ENCODE assay signal across 1 cellular context in the genomic region with DNA sequence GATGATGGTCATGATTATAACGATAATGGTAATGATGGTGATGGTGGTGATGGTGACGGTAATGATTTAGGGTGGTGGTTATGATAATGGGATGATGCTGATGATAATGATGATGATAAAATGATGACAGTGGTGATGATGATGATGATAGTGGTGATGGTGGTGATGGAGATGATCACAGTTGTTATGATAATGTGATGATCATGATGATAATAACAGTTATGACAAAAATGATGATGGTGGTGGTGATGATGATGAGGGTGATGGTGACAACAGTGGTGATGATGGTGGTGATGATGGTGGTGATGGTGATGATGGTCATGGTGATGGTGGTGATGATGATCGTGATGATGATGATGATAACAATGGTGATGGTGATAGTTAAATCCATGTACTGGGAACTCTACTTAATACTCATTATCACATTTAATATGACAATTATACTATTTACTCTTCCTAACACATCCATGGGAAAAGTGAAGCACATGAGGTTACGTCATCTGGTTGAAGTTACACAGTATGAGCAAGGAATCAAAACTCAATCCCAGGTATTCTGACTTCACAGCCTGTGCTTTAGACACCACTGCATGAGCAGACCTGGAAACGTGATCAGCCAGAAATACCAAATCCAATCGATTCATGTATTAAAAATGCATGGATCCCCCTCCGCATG.
TF ChIP-seq lines count a peak whose summit lies in the region.

No MANE protein-coding gene starts in this region.

TF ChIP-seq in K562, 482 proteins besides CTCF, POLR2A, EP300 and RAD21 (continued from another document):
- TF ChIP-seq ATF1 (CRISPR knock-in tag; IDR thresholded peaks at IDR 0.05): no peak
- TF ChIP-seq ATF1 (tag; IDR thresholded peaks at IDR 0.05): 0 out of 2 replicates have a peak, but pooled peaks have one; percentile 15
- no peak for TF ChIP-seq LCOR (CRISPR knock-in tag; IDR thresholded peaks at IDR 0.05)
- TF ChIP-seq HDAC1 (IDR thresholded peaks at IDR 0.05): 0 out of 4 replicates have a peak, but pooled peaks of 1 of the 2 experiments have one; percentile 25
- no peak for TF ChIP-seq CBFB (CRISPR knock-in tag; IDR thresholded peaks at IDR 0.05)
- TF ChIP-seq, protein P1, sequence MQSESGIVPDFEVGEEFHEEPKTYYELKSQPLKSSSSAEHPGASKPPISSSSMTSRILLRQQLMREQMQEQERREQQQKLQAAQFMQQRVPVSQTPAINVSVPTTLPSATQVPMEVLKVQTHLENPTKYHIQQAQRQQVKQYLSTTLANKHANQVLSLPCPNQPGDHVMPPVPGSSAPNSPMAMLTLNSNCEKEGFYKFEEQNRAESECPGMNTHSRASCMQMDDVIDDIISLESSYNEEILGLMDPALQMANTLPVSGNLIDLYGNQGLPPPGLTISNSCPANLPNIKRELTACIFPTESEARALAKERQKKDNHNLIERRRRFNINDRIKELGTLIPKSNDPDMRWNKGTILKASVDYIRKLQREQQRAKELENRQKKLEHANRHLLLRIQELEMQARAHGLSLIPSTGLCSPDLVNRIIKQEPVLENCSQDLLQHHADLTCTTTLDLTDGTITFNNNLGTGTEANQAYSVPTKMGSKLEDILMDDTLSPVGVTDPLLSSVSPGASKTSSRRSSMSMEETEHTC (IDR thresholded peaks at IDR 0.05): no peak
- no peak for TF ChIP-seq CBX1 (IDR thresholded peaks at IDR 0.05; ENCODE audit: low read depth)
- TF ChIP-seq SRF (CRISPR knock-in tag; IDR thresholded peaks at IDR 0.05): no peak
- TF ChIP-seq NCOA6 (IDR thresholded peaks at IDR 0.05): no peak
- TF ChIP-seq SMARCA5 (IDR thresholded peaks at IDR 0.05): no peak
- no peak for TF ChIP-seq ZSCAN32 (CRISPR knock-in tag; IDR thresholded peaks at IDR 0.05)
- TF ChIP-seq EWSR1 (IDR thresholded peaks at IDR 0.05; ENCODE audit: borderline replicate concordance, low read depth, partially characterized antibody): no peak
- TF ChIP-seq MTA2 (IDR thresholded peaks at IDR 0.05; ENCODE audit: low read depth): no peak
